Comparison of ENCODE assay signal across 25 cellular contexts in the genomic region with DNA sequence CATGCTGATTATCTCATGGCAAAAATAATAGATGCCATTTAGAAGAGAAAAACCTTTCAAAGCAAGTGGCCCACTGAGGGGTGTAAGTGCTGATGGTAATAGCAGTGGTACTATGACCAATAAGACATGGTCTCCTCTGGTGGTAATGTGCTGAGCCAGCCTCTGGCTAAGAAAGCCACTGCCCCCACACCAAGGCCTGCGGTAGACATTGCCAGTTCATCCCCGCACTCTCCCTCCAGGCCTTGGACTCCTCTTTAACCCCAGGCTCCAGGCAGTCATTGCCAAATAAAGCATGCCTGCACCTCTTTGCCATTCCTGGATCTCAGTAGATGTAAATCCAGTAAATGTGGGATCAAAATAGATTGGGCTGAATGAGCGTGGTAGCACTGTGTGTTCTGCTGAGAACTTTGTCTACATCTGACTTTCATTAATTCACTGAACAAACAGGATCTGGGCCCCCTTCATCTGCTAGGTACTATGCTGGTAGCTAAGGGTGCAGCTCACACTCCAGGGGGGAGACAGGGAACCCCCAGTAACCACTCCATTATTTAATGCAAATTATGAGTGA.
DNase-seq lines count a peak whose midpoint lies in the region; ATAC-seq and TF ChIP-seq lines count a peak whose summit lies in the region.
"Had no signal": no experiment of that assay in that cellular context is flagged by ENCODE, and none has a peak within 500 bp of the region (broad histone marks: within the 10 kb centered on the region; RNA-seq: fewer than 3 reads in every experiment).

No MANE protein-coding gene starts in this region.

- peaks cover 73% of the 10 kb centered on the region for H3K36me3 Mint-ChIP-seq in activated CD4-positive, alpha-beta T cell treated with anti-CD3 and anti-CD28 coated beads for 36 hours (ENCODE audit: low read depth)
- peaks cover 95% of the 10 kb centered on the region for H3K36me3 Mint-ChIP-seq in CD4-positive, alpha-beta T cell (ENCODE audit: low read depth)
- H3K36me3 Mint-ChIP-seq in activated CD8-positive, alpha-beta T cell treated with anti-CD3 and anti-CD28 coated beads, Interleukin-2, amount 10 ng/mL, durations not matched to agents 7 days and 5 days (ENCODE audit: low read depth) = peaks cover 77% of the 10 kb centered on the region
- peaks cover 61% of the 10 kb centered on the region for H3K36me3 Mint-ChIP-seq in effector memory CD8-positive, alpha-beta T cell (ENCODE audit: insufficient read depth)
- H3K36me3 Mint-ChIP-seq: WTC11 had no signal

- peak overlapping the region; percentile 80 for H3K27ac ChIP-seq in CD4-positive, alpha-beta T cell (ENCODE audit: low read depth, low read length)
- H3K27ac ChIP-seq: dorsolateral prefrontal cortex, neutrophil, prostate gland, suprapubic skin had no signal

- CTCF ChIA-PET in activated CD4-positive, alpha-beta T cell treated with anti-CD3 and anti-CD28 coated beads for 36 hours (lab: Charles Lee) = interaction anchor here (0.8 to 1.3 kb wide), 2 partner anchors 20 to 62 kb away, joined by 3 to 5 read pairs; no protein-coding TSS in a partner anchor
- CTCF ChIA-PET in CD4-positive, alpha-beta T cell (lab: Charles Lee) = no interaction called here
- CTCF ChIA-PET in activated CD8-positive, alpha-beta T cell treated with anti-CD3 and anti-CD28 coated beads, Interleukin-2, amount 10 ng/mL, durations not matched to agents 7 days and 5 days (lab: Charles Lee) = interaction anchor here (0.7 to 2.1 kb wide), 4 partner anchors 20 to 85 kb away, joined by 3 to 5 read pairs (median 3); no protein-coding TSS in a partner anchor

- H3K9me3 ChIP-seq in CD4-positive, alpha-beta T cell (ENCODE audit: control insufficient read depth, low read length) = no peaks in the 10 kb centered on the region
- H3K9me3 ChIP-seq: neutrophil, prostate gland, SK-N-SH, suprapubic skin had no signal

- no peak for ATAC-seq in activated CD4-positive, alpha-beta T cell treated with anti-CD3 and anti-CD28 coated beads for 36 hours
- ATAC-seq in CD4-positive, alpha-beta T cell (ENCODE audit: poor library complexity) = no peak
- ATAC-seq in activated CD8-positive, alpha-beta T cell treated with anti-CD3 and anti-CD28 coated beads, Interleukin-2, amount 10 ng/mL, durations not matched to agents 7 days and 5 days = peak; percentile 16
- ATAC-seq in effector memory CD8-positive, alpha-beta T cell (replicated peaks) = no peak
- ATAC-seq in GM18861 (IDR thresholded peaks at IDR 0.05; ENCODE audit: unreplicated experiment) = no peak
- ATAC-seq: WTC11 had no signal

- H3K9me3 Mint-ChIP-seq in activated CD4-positive, alpha-beta T cell treated with anti-CD3 and anti-CD28 coated beads for 36 hours (ENCODE audit: low read depth) = no peaks in the 10 kb centered on the region
- no peaks in the 10 kb centered on the region for H3K9me3 Mint-ChIP-seq in CD4-positive, alpha-beta T cell
- H3K9me3 Mint-ChIP-seq in activated CD8-positive, alpha-beta T cell treated with anti-CD3 and anti-CD28 coated beads, Interleukin-2, amount 10 ng/mL, durations not matched to agents 7 days and 5 days (ENCODE audit: insufficient read depth) = no peaks in the 10 kb centered on the region
- no peaks in the 10 kb centered on the region for H3K9me3 Mint-ChIP-seq in effector memory CD8-positive, alpha-beta T cell
- H3K9me3 Mint-ChIP-seq: WTC11 had no signal

- peak overlapping the region; percentile 28 for H3K4me3 Mint-ChIP-seq in activated CD4-positive, alpha-beta T cell treated with anti-CD3 and anti-CD28 coated beads for 36 hours
- peak overlapping the region; percentile 87 for H3K4me3 Mint-ChIP-seq in CD4-positive, alpha-beta T cell
- H3K4me3 Mint-ChIP-seq in activated CD8-positive, alpha-beta T cell treated with anti-CD3 and anti-CD28 coated beads, Interleukin-2, amount 10 ng/mL, durations not matched to agents 7 days and 5 days = peak overlapping the region; percentile 25
- H3K4me3 Mint-ChIP-seq in effector memory CD8-positive, alpha-beta T cell = peak overlapping the region; percentile 40 to 89
- H3K4me3 Mint-ChIP-seq: HFFc6, WTC11 had no signal

- POLR2A ChIA-PET in activated CD4-positive, alpha-beta T cell treated with anti-CD3 and anti-CD28 coated beads for 36 hours (lab: Charles Lee) = interaction anchor here (0.6 to 1.4 kb wide), 2 partner anchors 34 to 997 kb away, joined by 3 read pairs; no protein-coding TSS in a partner anchor
- POLR2A ChIA-PET in CD4-positive, alpha-beta T cell (lab: Charles Lee) = interaction anchor here (1.0 to 83.0 kb wide), 3 partner anchors 9 to 61 kb away, joined by 3 to 4389 read pairs (median 12); a partner anchor contains a TSS
- POLR2A ChIA-PET in activated CD8-positive, alpha-beta T cell treated with anti-CD3 and anti-CD28 coated beads, Interleukin-2, amount 10 ng/mL, durations not matched to agents 7 days and 5 days (lab: Charles Lee) = interaction anchor here (1.3 kb wide), 1 partner anchor 51 kb away, joined by 3 read pairs; no protein-coding TSS in a partner anchor

- H3K27me3 Mint-ChIP-seq in activated CD4-positive, alpha-beta T cell treated with anti-CD3 and anti-CD28 coated beads for 36 hours = no peaks in the 10 kb centered on the region
- no peaks in the 10 kb centered on the region for H3K27me3 Mint-ChIP-seq in CD4-positive, alpha-beta T cell
- no peaks in the 10 kb centered on the region for H3K27me3 Mint-ChIP-seq in activated CD8-positive, alpha-beta T cell treated with anti-CD3 and anti-CD28 coated beads, Interleukin-2, amount 10 ng/mL, durations not matched to agents 7 days and 5 days (ENCODE audit: low read depth)
- H3K27me3 Mint-ChIP-seq in effector memory CD8-positive, alpha-beta T cell = no peaks in the 10 kb centered on the region

- intact Hi-C loops in activated CD4-positive, alpha-beta T cell treated with anti-CD3 and anti-CD28 coated beads for 36 hours (cut with DNase I, micrococcal nuclease) = loop anchor here in 1 of 2 experiments (10.0 kb wide), 1 partner anchor 1728 kb away; no protein-coding TSS in a partner anchor
- intact Hi-C loops in CD4-positive, alpha-beta T cell (cut with DNase I, micrococcal nuclease) = loop anchor here (5.0 to 10.0 kb wide), 4 partner anchors 988 to 1578 kb away; no protein-coding TSS in a partner anchor

- peak overlapping the region; percentile 96 for H3K27ac Mint-ChIP-seq in activated CD4-positive, alpha-beta T cell treated with anti-CD3 and anti-CD28 coated beads for 36 hours
- peak overlapping the region; percentile 95 for H3K27ac Mint-ChIP-seq in CD4-positive, alpha-beta T cell
- H3K27ac Mint-ChIP-seq in activated CD8-positive, alpha-beta T cell treated with anti-CD3 and anti-CD28 coated beads, Interleukin-2, amount 10 ng/mL, durations not matched to agents 7 days and 5 days = peak overlapping the region; percentile 89
- peak overlapping the region; percentile 92 to 96 for H3K27ac Mint-ChIP-seq in effector memory CD8-positive, alpha-beta T cell
- H3K27ac Mint-ChIP-seq: HFFc6 had no signal

- peak; percentile 61 for DNase-seq in activated CD4-positive, alpha-beta T cell treated with anti-CD3 and anti-CD28 coated beads for 36 hours
- no peak for DNase-seq in activated CD4-positive, alpha-beta T cell treated with anti-CD3 and anti-CD28 coated beads, Interleukin-2, amount 50 U/mL, for 4 hours
- DNase-seq in CD4-positive, alpha-beta T cell = no peak
- no peak for DNase-seq in activated CD8-positive, alpha-beta T cell treated with anti-CD3 and anti-CD28 coated beads, Interleukin-2, amount 10 ng/mL, durations not matched to agents 7 days and 5 days
- no peak for DNase-seq in effector memory CD8-positive, alpha-beta T cell
- DNase-seq in NCI-H1417 treated with DMSO at 0.1 percent for 48 hours (lab: John Stamatoyannopoulos, UW) = no peak
- DNase-seq in DMS 273 (lab: John Stamatoyannopoulos, UW; ENCODE audit: unreplicated experiment) = no peak
- DNase-seq: AML-193; cerebellar nuclear complex; DMS79; dorsolateral prefrontal cortex; HFFc6; IMR-90; NCI-H1092; NCI-H2081; NCI-H345; NCI-H82; SK-N-SH; stimulated activated CD4-positive, alpha-beta T cell treated with anti-CD3 and anti-CD28 coated beads, Interleukin-1b, Interleukin-23, amount 100 ng/mL, for 48 hours; T1000 had no signal

- H3K4me1 Mint-ChIP-seq in activated CD4-positive, alpha-beta T cell treated with anti-CD3 and anti-CD28 coated beads for 36 hours = peaks cover 97% of the 10 kb centered on the region
- peaks cover 99% of the 10 kb centered on the region for H3K4me1 Mint-ChIP-seq in CD4-positive, alpha-beta T cell (ENCODE audit: low read depth)
- H3K4me1 Mint-ChIP-seq in activated CD8-positive, alpha-beta T cell treated with anti-CD3 and anti-CD28 coated beads, Interleukin-2, amount 10 ng/mL, durations not matched to agents 7 days and 5 days (ENCODE audit: low read depth) = peaks cover 99% of the 10 kb centered on the region
- peaks cover 87% of the 10 kb centered on the region in 2 donors for H3K4me1 Mint-ChIP-seq in effector memory CD8-positive, alpha-beta T cell (ENCODE audit: low read depth in 2 of 2)

- H3K27me3 ChIP-seq in CD4-positive, alpha-beta T cell (ENCODE audit: control insufficient read depth, insufficient read depth, low read length) = no peaks in the 10 kb centered on the region
- H3K27me3 ChIP-seq: neutrophil, suprapubic skin had no signal

- TF ChIP-seq CTCF in CD4-positive, alpha-beta T cell (IDR thresholded peaks at IDR 0.05) = no peak

Comparison
In these comparisons a context has a peak if more than half of its experiments do, and no peak if none do; other contexts are left out.
1. H3K4me3 Mint-ChIP-seq: peak in every context shown above with its lines; median percentile 87 in CD4-positive, alpha-beta T cell; 64 in effector memory CD8-positive, alpha-beta T cell; 28 in activated CD4-positive, alpha-beta T cell treated with anti-CD3 and anti-CD28 coated beads for 36 hours; 25 in activated CD8-positive, alpha-beta T cell treated with anti-CD3 and anti-CD28 coated beads, Interleukin-2, amount 10 ng/mL, durations not matched to agents 7 days and 5 days.